ENCODE assay signal across 11 cellular contexts in genomic region chr5:154829589-154830218, GRCh38. TPM values are rescaled to one million over a fixed set of nuclear protein-coding genes. Genes with fewer than 3 reads are reported as not detected.
DNase-seq lines count a peak whose midpoint lies in the region; ATAC-seq and TF ChIP-seq lines count a peak whose summit lies in the region.
"Had no signal": no experiment of that assay in that cellular context is flagged by ENCODE, and none has a peak within 500 bp of the region (broad histone marks: within the 10 kb centered on the region; RNA-seq: fewer than 3 reads in every experiment).

No MANE protein-coding gene starts in this region.

- TF ChIP-seq CTCF in hepatocyte (IDR thresholded peaks at IDR 0.05; ENCODE audit: poor library complexity) = no peak

- peak overlapping the region in 20 of 21 experiments; percentile 22 to 81 (median 70) for H3K27ac ChIP-seq in skin epidermis
- H3K27ac ChIP-seq in hepatocyte = no peak overlapping the region

- H3K27me3 Mint-ChIP-seq in T-cell = no peaks in the 10 kb centered on the region

- no peak overlapping the region for H3K4me2 ChIP-seq in hepatocyte

- CTCF ChIA-PET in T-cell (lab: Charles Lee) = interaction anchor here in 1 of 2 donors (0.6 kb wide), 1 partner anchor 101 kb away, joined by 3 read pairs; no protein-coding TSS in a partner anchor

- H3K4me3 ChIP-seq in skin epidermis (no peak overlapping the region), hepatocyte (no peak overlapping the region)
- H3K4me3 ChIP-seq: GM12878 had no signal

- WGBS in hepatocyte (ENCODE audit: low lambda C conversion rate, missing lambda C conversion rate) = 96% methylated on average over 4 of the region's 4 CpGs

- H3K4me1 Mint-ChIP-seq in T-cell = peaks cover 36 to 57% (median 49%) of the 10 kb centered on the region in 3 donors

- no peaks in the 10 kb centered on the region for H3K79me2 ChIP-seq in hepatocyte

- no peaks in the 10 kb centered on the region for H4K20me1 ChIP-seq in hepatocyte (ENCODE audit: insufficient read depth, poor library complexity, severe bottlenecking)

- H3K9me2 ChIP-seq in hepatocyte (replicated peaks; ENCODE audit: insufficient read depth) = no peaks in the 10 kb centered on the region

- POLR2A ChIA-PET in T-cell (lab: Charles Lee) = no interaction called here

- H3K9me3 Mint-ChIP-seq in T-cell = no peaks in the 10 kb centered on the region

- H3K27ac Mint-ChIP-seq in T-cell = peak overlapping the region; percentile 91 to 94

- no peaks in the 10 kb centered on the region for H3K27me3 ChIP-seq in hepatocyte

- peaks cover 5% of the 10 kb centered on the region for H3K36me3 Mint-ChIP-seq in T-cell

- ATAC-seq in T-cell (replicated peaks in 1 of 4) (peak; percentile 73 to 79 (median 79)), HG03280 (IDR thresholded peaks at IDR 0.05; ENCODE audit: unreplicated experiment) (no peak), HG03135 (IDR thresholded peaks at IDR 0.05; ENCODE audit: unreplicated experiment) (no peak)
- ATAC-seq: GM12878 had no signal

- no peak overlapping the region for H2AFZ ChIP-seq in hepatocyte

- DNase-seq in HT-29 (ENCODE audit: low spot score) (peak; percentile 93), T-cell (peak in 14 of 34 experiments; percentile 3 to 59 (median 9)), hippocampal formation (lab: John Stamatoyannopoulos, UW) (no peak), hepatocyte (ENCODE audit: low spot score) (no peak)
- DNase-seq in central memory CD4-positive, alpha-beta T cell = peak; percentile 42
- DNase-seq: NCI-H146 had no signal

- peaks cover 4% of the 10 kb centered on the region for H3K4me1 ChIP-seq in hepatocyte (ENCODE audit: insufficient read depth)

- no peaks in the 10 kb centered on the region for H3K36me3 ChIP-seq in hepatocyte (replicated peaks; ENCODE audit: insufficient read depth, low read depth)

- H3K4me3 Mint-ChIP-seq in T-cell = peak overlapping the region in 2 of 3 donors; percentile 31 to 68

- H3K9me3 ChIP-seq in hepatocyte (ENCODE audit: low read depth) = no peaks in the 10 kb centered on the region

RNA-seq across cellular contexts. Expression of gene FAXDC2, which starts 20.7 kb away (rescaled TPM):
- total RNA-seq in HT-29 (2014; rRNA removed; shearing (Covaris generic)) = 3.5 and 3.6 TPM in 2 replicates
- under 1 TPM in 4 of 5 donors, not detected in 1; 0.29 to 0.44 (median 0.38) TPM for total RNA-seq in T-cell
- 23.1 and 29.3 TPM in 2 replicates for total RNA-seq in hepatocyte
- polyA plus RNA-seq in hepatocyte = 27.7 and 28.5 TPM in 2 replicates
- total RNA-seq: activated CD8-positive, alpha-beta memory T cell treated with anti-CD3 and anti-CD28 coated beads for 36 hours had no signal

RNA-seq across cellular contexts. Expression of gene CNOT8, which starts 28.7 kb away (rescaled TPM):
- total RNA-seq in HT-29 (2014; rRNA removed; shearing (Covaris generic)) = 40.7 and 42.9 TPM in 2 replicates
- total RNA-seq in T-cell (100 to 1,000 TPM in 3 of 5 donors, 10 to 100 TPM in 2; 85.9 to 113 (median 100) TPM), hepatocyte (63.9 and 84.0 TPM in 2 replicates)
- 42.0 and 46.7 TPM in 2 replicates for polyA plus RNA-seq in hepatocyte

Comparison
In these comparisons a context has a peak if more than half of its experiments do, and no peak if none do; other contexts are left out.
1. DNase-seq: peak in HT-29 (single experiment) and central memory CD4-positive, alpha-beta T cell (single experiment); none in hippocampal formation (0 of 2) and hepatocyte (single experiment).
2. ATAC-seq: peak in T-cell (4 of 4); none in HG03280 (single experiment) and HG03135 (single experiment).